ENCODE assay signal across 9 cellular contexts in genomic region chr6:159790947-159791598, GRCh38. TPM values are rescaled to one million over a fixed set of nuclear protein-coding genes. Genes with fewer than 3 reads are reported as not detected.
DNase-seq lines count a peak whose midpoint lies in the region; ATAC-seq and TF ChIP-seq lines count a peak whose summit lies in the region.
"Had no signal": no experiment of that assay in that cellular context is flagged by ENCODE, and none has a peak within 500 bp of the region (broad histone marks: within the 10 kb centered on the region; RNA-seq: fewer than 3 reads in every experiment).

No MANE protein-coding gene starts in this region.

- H3K4me2 ChIP-seq in fibroblast of lung (ENCODE audit: extremely low read depth, insufficient read depth, low read length) = peak overlapping the region; percentile 82

- H3K4me3 ChIP-seq in heart left ventricle (peak overlapping the region; percentile 73 to 100 (median 93)), fibroblast of lung (replicated peaks in 1 of 4; ENCODE audit: control extremely low read depth in 1 of 4, insufficient read depth in 1 of 4, low read depth in 3 of 4, low read length in 4 of 4) (peak overlapping the region; percentile 53 to 98 (median 86)), psoas muscle (peak overlapping the region; percentile 96)

- peak overlapping the region; percentile 97 for H3K27ac Mint-ChIP-seq in T-helper 17 cell

- peaks cover 65% of the 10 kb centered on the region for H3K79me2 ChIP-seq in fibroblast of lung (ENCODE audit: control insufficient read depth, insufficient read depth, low read length)

- peak overlapping the region; percentile 57 for H3K9ac ChIP-seq in fibroblast of lung (ENCODE audit: insufficient read depth, low read length)

- peak overlapping the region; percentile 89 for H2AFZ ChIP-seq in fibroblast of lung (ENCODE audit: low read length)

- intact Hi-C loops in heart left ventricle (cut with DNase I) (loop anchor here in 3 of 10 donors (1.0 to 5.0 kb wide), 4 partner anchors 64 to 99 kb away; partner anchors contain the start of genes WTAP (in 2 of the 3) and SOD2 (in 1 of the 3)), left ventricle myocardium superior (cut with micrococcal nuclease) (no loop called here), psoas muscle (cut with DNase I) (loop anchor here in 1 of 2 donors (2.0 to 10.0 kb wide), 2 partner anchors 64 to 244 kb away; partner anchors contain the start of gene WTAP)

- 14 to 17% (median 17%) methylated on average over 18 to 19 of the region's 19 CpGs for WGBS in heart left ventricle, 4 donors
- 13 to 15% (median 15%) methylated on average over 19 of the region's 19 CpGs for WGBS in psoas muscle, 3 donors

- H3K27me3 Mint-ChIP-seq in T-helper 17 cell = no peaks in the 10 kb centered on the region

- TF ChIP-seq POLR2A in heart left ventricle (IDR thresholded peaks at IDR 0.05) (no peak), GM18505 (IDR thresholded peaks at IDR 0.05; ENCODE audit: borderline replicate concordance, extremely low read depth, insufficient read depth, insufficient read length) (no peak)

- H3K4me1 ChIP-seq in heart left ventricle = peaks cover 5 to 51% (median 35%) of the 10 kb centered on the region in 12 donors
- peaks cover 14% of the 10 kb centered on the region for H3K4me1 ChIP-seq in fibroblast of lung (ENCODE audit: control insufficient read depth, extremely low read depth, insufficient read depth, low read length)
- H3K4me1 ChIP-seq in psoas muscle = peaks cover 32% of the 10 kb centered on the region

- peak in 2 of 5 donors; percentile 25 to 30 for DNase-seq in heart left ventricle
- no peak for DNase-seq in left ventricle myocardium superior
- DNase-seq in T-helper 17 cell = peak in 1 of 3 donors; percentile 10
- DNase-seq in fibroblast of lung (ENCODE audit: low read depth in 2 of 2) = no peak
- DNase-seq in psoas muscle = no peak
- no peak for DNase-seq in NCI-H187 treated with DMSO at 0.1 percent for 48 hours (lab: John Stamatoyannopoulos, UW)
- no peak for DNase-seq in ACHN

- H3K27me3 ChIP-seq in heart left ventricle (no peaks in the 10 kb centered on the region), fibroblast of lung (ENCODE audit: control insufficient read depth, insufficient read depth, low read length) (no peaks in the 10 kb centered on the region), psoas muscle (ENCODE audit: insufficient read depth in 3 of 3, low read length in 2 of 3) (no peaks in the 10 kb centered on the region)

- TF ChIP-seq CTCF in heart left ventricle (IDR thresholded peaks at IDR 0.05) = no peak
- TF ChIP-seq CTCF in fibroblast of lung (conservative IDR thresholded peaks at IDR 0.05 in 1 of 2, IDR thresholded peaks at IDR 0.05 in 1 of 2; ENCODE audit: low read depth in 1 of 2, low read length in 2 of 2) = no peak
- no peak for TF ChIP-seq CTCF in psoas muscle (IDR thresholded peaks at IDR 0.05)

- peaks cover 0 to 64% (median 50%) of the 10 kb centered on the region in 9 donors for H3K36me3 ChIP-seq in heart left ventricle
- peaks cover 4% of the 10 kb centered on the region for H3K36me3 ChIP-seq in fibroblast of lung (ENCODE audit: control insufficient read depth, insufficient read depth, low read length)
- H3K36me3 ChIP-seq in psoas muscle (ENCODE audit: insufficient read depth in 1 of 2, low read depth in 1 of 2) = peaks cover 1 to 58% of the 10 kb centered on the region in 2 donors

- in situ Hi-C loops in ACHN (cut with HindIII; ENCODE audit: low pct_ligation_motif_present, low pct_unique_long_range_greater_than_20kb, low sequenced_read_pairs) = no loop called here

- H3K4me3 Mint-ChIP-seq in T-helper 17 cell = peak overlapping the region; percentile 98

- H4K20me1 ChIP-seq in fibroblast of lung (ENCODE audit: control insufficient read depth, extremely low read depth, insufficient read depth, low read length) = no peaks in the 10 kb centered on the region

- ATAC-seq in heart left ventricle (no peak), left ventricle myocardium superior (no peak), T-helper 17 cell (no peak), psoas muscle (no peak), GM18505 (IDR thresholded peaks at IDR 0.05; ENCODE audit: unreplicated experiment) (no peak)

- H3K27ac ChIP-seq in heart left ventricle = peak overlapping the region; percentile 51 to 99 (median 96)
- H3K27ac ChIP-seq in fibroblast of lung (ENCODE audit: insufficient read depth, low read length) = peak overlapping the region; percentile 79
- peak overlapping the region; percentile 93 for H3K27ac ChIP-seq in psoas muscle

- H3K4me1 Mint-ChIP-seq in T-helper 17 cell = peaks cover 44% of the 10 kb centered on the region

- H3K9me3 ChIP-seq in heart left ventricle (no peaks in the 10 kb centered on the region), T-helper 17 cell (ENCODE audit: control insufficient read depth, low read length, poor library complexity, severe bottlenecking) (no peaks in the 10 kb centered on the region), fibroblast of lung (ENCODE audit: control insufficient read depth, insufficient read depth, low read depth, low read length) (no peaks in the 10 kb centered on the region), psoas muscle (no peaks in the 10 kb centered on the region)

- peaks cover 2% of the 10 kb centered on the region for H3K36me3 Mint-ChIP-seq in T-helper 17 cell (ENCODE audit: low read depth)

RNA-seq across cellular contexts. Expression of gene MRPL18, which starts 0.8 kb away (rescaled TPM):
- 10 to 100 TPM; 52.4 to 91.1 (median 61.4) TPM for total RNA-seq in heart left ventricle
- 100 to 1,000 TPM; 114 to 145 TPM for polyA plus RNA-seq in heart left ventricle
- total RNA-seq in left ventricle myocardium superior = 70.8 TPM
- total RNA-seq in T-helper 17 cell = 10 to 100 TPM; 23.2 to 24.9 TPM
- 80.4 and 82.7 TPM in 2 replicates for total RNA-seq in fibroblast of lung
- polyA plus RNA-seq in fibroblast of lung = 87.1 and 101 TPM in 2 replicates
- polyA plus RNA-seq in fibroblast of lung (2012) = 87.8 and 94.7 TPM in 2 replicates
- polyA minus RNA-seq in fibroblast of lung (ENCODE audit: low replicate concordance) = 32.2 and 33.7 TPM in 2 replicates
- 10 to 100 TPM; 45.0 to 71.9 (median 60.1) TPM for total RNA-seq in psoas muscle
- 100 to 1,000 TPM in 2 of 3 donors, 10 to 100 TPM in 1; 98.7 to 149 (median 145) TPM for polyA plus RNA-seq in psoas muscle

RNA-seq across cellular contexts. Expression of gene TCP1, which starts 1.7 kb away (rescaled TPM):
- total RNA-seq in heart left ventricle (100 to 1,000 TPM; 107 to 184 (median 142) TPM), left ventricle myocardium superior (164 TPM), T-helper 17 cell (100 to 1,000 TPM; 195 to 196 TPM), fibroblast of lung (200 and 231 TPM in 2 replicates), psoas muscle (100 to 1,000 TPM; 156 to 228 (median 193) TPM)
- polyA plus RNA-seq in heart left ventricle (100 to 1,000 TPM in 1 of 2 donors, 10 to 100 TPM in 1; 89.2 to 241 TPM), fibroblast of lung (142 and 163 TPM in 2 replicates), psoas muscle (100 to 1,000 TPM; 153 to 307 (median 277) TPM)
- 143 and 217 TPM in 2 replicates for polyA plus RNA-seq in fibroblast of lung (2012)
- 57.2 and 101 TPM in 2 replicates for polyA minus RNA-seq in fibroblast of lung (ENCODE audit: low replicate concordance)

RNA-seq across cellular contexts. Expression of gene PNLDC1, which starts 9.0 kb away (rescaled TPM):
- total RNA-seq in heart left ventricle (under 1 TPM in 4 of 9 donors, not detected in 5; 0.19 to 0.67 (median 0.26) TPM), left ventricle myocardium superior (0.17 TPM), T-helper 17 cell (1 to 10 TPM in 1 of 2 donors, not detected in 1; 1.2 TPM), fibroblast of lung (not detected in 2 replicates), psoas muscle (under 1 TPM in 2 of 4 donors, not detected in 2; 0.17 to 0.49 TPM)
- polyA plus RNA-seq in heart left ventricle (under 1 TPM in 1 of 2 donors, not detected in 1; 0.04 TPM), fibroblast of lung (0.09 TPM in 1 of 2 replicates, not detected in the other), psoas muscle (under 1 TPM; 0.09 to 0.25 (median 0.13) TPM)
- polyA plus RNA-seq in fibroblast of lung (2012) = 0.12 TPM in 1 of 2 replicates, not detected in the other
- not detected in 2 replicates for polyA minus RNA-seq in fibroblast of lung (ENCODE audit: low replicate concordance)
- total RNA-seq: lung microvascular endothelial cell had no signal

RNA-seq across cellular contexts. Expression of gene ACAT2, which starts 29.2 kb away (rescaled TPM):
- total RNA-seq in heart left ventricle = 1 to 10 TPM; 1.3 to 9.9 (median 7.3) TPM
- polyA plus RNA-seq in heart left ventricle = 10 to 100 TPM in 1 of 2 donors, 1 to 10 TPM in 1; 2.8 to 18.1 TPM
- total RNA-seq in left ventricle myocardium superior = 4.0 TPM
- total RNA-seq in T-helper 17 cell = 10 to 100 TPM; 26.9 to 34.6 TPM
- 37.5 and 121 TPM in 2 replicates for total RNA-seq in fibroblast of lung
- 108 TPM in 2 replicates for polyA plus RNA-seq in fibroblast of lung
- 75.5 and 94.2 TPM in 2 replicates for polyA plus RNA-seq in fibroblast of lung (2012)
- polyA minus RNA-seq in fibroblast of lung (ENCODE audit: low replicate concordance) = 17.6 and 35.0 TPM in 2 replicates
- total RNA-seq in psoas muscle = 1 to 10 TPM; 2.1 to 3.0 (median 2.6) TPM
- polyA plus RNA-seq in psoas muscle = 1 to 10 TPM; 1.8 to 3.0 (median 2.3) TPM
